8 cellular contexts compared by ENCODE assay signal in genomic region chr9:34379334-34380033, GRCh38. TPM values are rescaled to one million over a fixed set of nuclear protein-coding genes. Genes with fewer than 3 reads are reported as not detected.
DNase-seq lines count a peak whose midpoint lies in the region; ATAC-seq and TF ChIP-seq lines count a peak whose summit lies in the region.

No MANE protein-coding gene starts in this region.

- peak overlapping the region; percentile 80 for H2AFZ ChIP-seq in neural progenitor cell (replicated peaks)

- H3K27ac Mint-ChIP-seq in neural progenitor cell = no peak overlapping the region
- no peak overlapping the region for H3K27ac Mint-ChIP-seq in stimulated activated naive CD8-positive, alpha-beta T cell treated with anti-CD3 and anti-CD28 coated beads, Interleukin-15, amount 100 ng/mL, for 72 hours

- H3K36me3 ChIP-seq in RWPE2 (ENCODE audit: low read depth) (no peaks in the 10 kb centered on the region), neural progenitor cell (no peaks in the 10 kb centered on the region)

- H3K4me3 ChIP-seq in RWPE2 (ENCODE audit: severe bottlenecking) = peak overlapping the region; percentile 19
- peak overlapping the region; percentile 52 for H3K4me3 ChIP-seq in neural progenitor cell

- TF ChIP-seq CTCF in RWPE2 (IDR thresholded peaks at IDR 0.05; ENCODE audit: poor library complexity, severe bottlenecking) = peak; percentile 97
- peak; percentile 99 for TF ChIP-seq CTCF in neural progenitor cell (IDR thresholded peaks at IDR 0.05)

- peak overlapping the region; percentile 86 for H3K4me2 ChIP-seq in neural progenitor cell

- ATAC-seq in RWPE2 (ENCODE audit: low read depth) = peak; percentile 28; the same call in 2 of the 3 replicates
- peak; percentile 52 for ATAC-seq in stimulated activated naive CD8-positive, alpha-beta T cell treated with anti-CD3 and anti-CD28 coated beads, Interleukin-15, amount 100 ng/mL, for 72 hours

- H3K27me3 Mint-ChIP-seq in neural progenitor cell (ENCODE audit: insufficient read depth, low read depth) = peaks cover 49% of the 10 kb centered on the region
- peaks cover 8% of the 10 kb centered on the region for H3K27me3 Mint-ChIP-seq in stimulated activated naive CD8-positive, alpha-beta T cell treated with anti-CD3 and anti-CD28 coated beads, Interleukin-15, amount 100 ng/mL, for 72 hours

- peaks cover 12% of the 10 kb centered on the region for H4K20me1 ChIP-seq in neural progenitor cell (ENCODE audit: low read depth)

- peaks cover 13% of the 10 kb centered on the region for H3F3A ChIP-seq in neural progenitor cell (ENCODE audit: low read depth)

- H3K4me3 Mint-ChIP-seq in neural progenitor cell = peak overlapping the region; percentile 86
- peak overlapping the region; percentile 84 to 92 for H3K4me3 Mint-ChIP-seq in stimulated activated naive CD8-positive, alpha-beta T cell treated with anti-CD3 and anti-CD28 coated beads, Interleukin-15, amount 100 ng/mL, for 72 hours

- H3K4me1 Mint-ChIP-seq in neural progenitor cell = peaks cover 38% of the 10 kb centered on the region
- peaks cover 58% of the 10 kb centered on the region for H3K4me1 Mint-ChIP-seq in stimulated activated naive CD8-positive, alpha-beta T cell treated with anti-CD3 and anti-CD28 coated beads, Interleukin-15, amount 100 ng/mL, for 72 hours

- H3K9me3 ChIP-seq in RWPE2 (ENCODE audit: severe bottlenecking) = no peaks in the 10 kb centered on the region
- no peaks in the 10 kb centered on the region for H3K9me3 ChIP-seq in neural progenitor cell (ENCODE audit: low read depth)

- peaks cover 14% of the 10 kb centered on the region for H3K4me1 ChIP-seq in RWPE2 (ENCODE audit: insufficient read depth, poor library complexity, severe bottlenecking)
- peaks cover 7% of the 10 kb centered on the region for H3K4me1 ChIP-seq in neural progenitor cell

- H3K27me3 ChIP-seq in RWPE2 (ENCODE audit: insufficient read depth, poor library complexity, severe bottlenecking) (no peaks in the 10 kb centered on the region), neural progenitor cell (peaks cover 100% of the 10 kb centered on the region)

- H3K27ac ChIP-seq in RWPE2 (ENCODE audit: poor library complexity, severe bottlenecking) (no peak overlapping the region), neural progenitor cell (no peak overlapping the region)

- DNase-seq in NCI-H2171 treated with DMSO at 0.1 percent for 48 hours (lab: John Stamatoyannopoulos, UW) (peak; percentile 27), NCI-H2171 (lab: John Stamatoyannopoulos, UW) (no peak), LHCN-M2 (ENCODE audit: low read depth) (peak; percentile 68), RWPE2 (ENCODE audit: low spot score) (no peak), foreskin melanocyte (peak; percentile 71), neural progenitor cell (ENCODE audit: low spot score) (peak; percentile 86)
- DNase-seq in activated effector memory CD4-positive, alpha-beta T cell treated with anti-CD3 and anti-CD28 coated beads, Interleukin-2, amount 50 U/mL, for 16 hours = peak; percentile 95
- DNase-seq in stimulated activated naive CD8-positive, alpha-beta T cell treated with anti-CD3 and anti-CD28 coated beads, Interleukin-15, amount 100 ng/mL, for 72 hours = peak; percentile 91 to 93

- no peaks in the 10 kb centered on the region for H3K36me3 Mint-ChIP-seq in neural progenitor cell

- H3K9ac ChIP-seq in neural progenitor cell = no peak overlapping the region

- no peaks in the 10 kb centered on the region for H3K79me2 ChIP-seq in neural progenitor cell (ENCODE audit: low read depth)

- peaks cover 2% of the 10 kb centered on the region for H3K9me3 Mint-ChIP-seq in neural progenitor cell
- no peaks in the 10 kb centered on the region for H3K9me3 Mint-ChIP-seq in stimulated activated naive CD8-positive, alpha-beta T cell treated with anti-CD3 and anti-CD28 coated beads, Interleukin-15, amount 100 ng/mL, for 72 hours

RNA-seq across cellular contexts. Expression of gene MYORG, which starts 2.8 kb away (rescaled TPM):
- total RNA-seq in LHCN-M2 (2014; rRNA removed) (1.2 and 1.5 TPM in 2 replicates), neural progenitor cell (ENCODE audit: low replicate concordance) (0.03 and 0.04 TPM in 2 replicates)
- 1.9 TPM for polyA plus RNA-seq in LHCN-M2 (2012)

RNA-seq across cellular contexts. Expression of gene NUDT2, which starts 50.1 kb away (rescaled TPM):
- total RNA-seq in LHCN-M2 (2014; rRNA removed) (21.5 and 30.6 TPM in 2 replicates), neural progenitor cell (ENCODE audit: low replicate concordance) (23.4 and 33.1 TPM in 2 replicates)
- 44.6 TPM for polyA plus RNA-seq in LHCN-M2 (2012)

RNA-seq across cellular contexts. Expression of gene KIF24, which starts 50.4 kb away (rescaled TPM):
- total RNA-seq in LHCN-M2 (2014; rRNA removed) = 5.1 and 5.6 TPM in 2 replicates
- 1.5 TPM for polyA plus RNA-seq in LHCN-M2 (2012)
- 9.4 and 10.7 TPM in 2 replicates for total RNA-seq in neural progenitor cell (ENCODE audit: low replicate concordance)

Comparison
In these comparisons a context has a peak if more than half of its experiments do, and no peak if none do; other contexts are left out.
1. DNase-seq: peak in NCI-H2171 treated with DMSO at 0.1 percent for 48 hours (single experiment), LHCN-M2 (single experiment), activated effector memory CD4-positive, alpha-beta T cell treated with anti-CD3 and anti-CD28 coated beads, Interleukin-2, amount 50 U/mL, for 16 hours (single experiment), foreskin melanocyte (single experiment), neural progenitor cell (single experiment) and stimulated activated naive CD8-positive, alpha-beta T cell treated with anti-CD3 and anti-CD28 coated beads, Interleukin-15, amount 100 ng/mL, for 72 hours (2 of 2); none in NCI-H2171 (single experiment) and RWPE2 (single experiment).